8 cellular contexts compared by ENCODE assay signal in genomic region chr12:7188557-7189397, GRCh38. TPM values are rescaled to one million over a fixed set of nuclear protein-coding genes. Genes with fewer than 3 reads are reported as not detected.
DNase-seq lines count a peak whose midpoint lies in the region; ATAC-seq and TF ChIP-seq lines count a peak whose summit lies in the region.

No MANE protein-coding gene starts in this region.

- H3K36me3 ChIP-seq in duodenal mucosa (ENCODE audit: control insufficient read depth in 1 of 2, insufficient read depth in 2 of 2, low read length in 2 of 2) = peaks cover 7 to 14% of the 10 kb centered on the region in 2 donors

- WGBS in lower leg skin, 2 donors = 1 to 3% methylated on average over 21 of the region's 21 CpGs

- POLR2A ChIA-PET in AG04449 (lab: Yijun Ruan, JAX) = interaction anchor here (0.9 kb wide), 1 partner anchor 261 kb away, joined by 3 read pairs; the partner anchor contains the start of gene ATN1

- H3K4me3 ChIP-seq in AG04449 (ENCODE audit: low read depth, low read length) (peak overlapping the region; percentile 93), duodenal mucosa (ENCODE audit: low read depth in 1 of 2, low read length in 2 of 2) (peak overlapping the region; percentile 91 to 94), lower leg skin (ENCODE audit: low read depth, poor library complexity, severe bottlenecking) (peak overlapping the region; percentile 60)

- intact Hi-C loops in lower leg skin (cut with DNase I; ENCODE audit: low total_unique reads) = no loop called here

- TF ChIP-seq POLR2A in lower leg skin (IDR thresholded peaks at IDR 0.05) = no peak

- DNase-seq in AG04449 (ENCODE audit: low read depth, low spot score) = no peak
- peak; percentile 22 for DNase-seq in NCI-H510A (lab: John Stamatoyannopoulos, UW)
- DNase-seq in activated CD4-positive, alpha-beta T cell treated with anti-CD3 and anti-CD28 coated beads, Interleukin-2, amount 50 U/mL, for 24 hours (ENCODE audit: low read depth in 1 of 2, low spot score in 1 of 2) = peak; percentile 29 to 40
- DNase-seq in lower leg skin (ENCODE audit: low spot score in 2 of 2) = peak; percentile 59 to 91
- DNase-seq in stimulated activated CD4-positive, alpha-beta T cell treated with anti-CD3 and anti-CD28 coated beads, Interleukin-4, amount 100 ng/mL, for 24 hours = peak; percentile 73

- ATAC-seq in GM18868 (IDR thresholded peaks at IDR 0.05; ENCODE audit: unreplicated experiment) (peak; percentile 35), HG03159 (IDR thresholded peaks at IDR 0.05; ENCODE audit: unreplicated experiment) (peak; percentile 20)

- CTCF ChIA-PET in AG04449 (lab: Yijun Ruan, JAX) = interaction anchor here (0.6 to 5.3 kb wide), 19 partner anchors 11 to 128 kb away, joined by 3 to 100 read pairs (median 5); partner anchors contain the start of genes C1RL and C1S

- H3K9me3 ChIP-seq in duodenal mucosa (ENCODE audit: control insufficient read depth in 1 of 2, low read length in 2 of 2) = no peaks in the 10 kb centered on the region

- TF ChIP-seq CTCF in AG04449 (IDR thresholded peaks at IDR 0.05; ENCODE audit: insufficient read depth, low read length, missing control alignments) (peak; percentile 94), lower leg skin (IDR thresholded peaks at IDR 0.05) (no peak)

- no peaks in the 10 kb centered on the region for H3K27me3 ChIP-seq in duodenal mucosa (ENCODE audit: control insufficient read depth in 1 of 2, insufficient read depth in 2 of 2, low read length in 2 of 2)

- H3K9ac ChIP-seq in duodenal mucosa (ENCODE audit: low read depth in 1 of 2, low read length in 2 of 2) = peak overlapping the region; percentile 88 to 91

- H3K27ac ChIP-seq in duodenal mucosa (ENCODE audit: low read depth, low read length) = peak overlapping the region; percentile 67

- H3K4me1 ChIP-seq in duodenal mucosa (ENCODE audit: control insufficient read depth in 1 of 2, insufficient read depth in 2 of 2, low read length in 2 of 2) = peaks cover 9 to 19% of the 10 kb centered on the region in 2 donors

RNA-seq across cellular contexts. Expression of gene PEX5, which starts 0.7 kb away (rescaled TPM):
- 10 to 100 TPM; 20.5 to 46.4 (median 33.9) TPM for total RNA-seq in lower leg skin

RNA-seq across cellular contexts. Expression of gene CLSTN3, which starts 58.6 kb away (rescaled TPM):
- total RNA-seq in lower leg skin = 10 to 100 TPM; 22.1 to 41.1 (median 31.7) TPM
